ENCODE assay signal across 21 cellular contexts in the genomic region with DNA sequence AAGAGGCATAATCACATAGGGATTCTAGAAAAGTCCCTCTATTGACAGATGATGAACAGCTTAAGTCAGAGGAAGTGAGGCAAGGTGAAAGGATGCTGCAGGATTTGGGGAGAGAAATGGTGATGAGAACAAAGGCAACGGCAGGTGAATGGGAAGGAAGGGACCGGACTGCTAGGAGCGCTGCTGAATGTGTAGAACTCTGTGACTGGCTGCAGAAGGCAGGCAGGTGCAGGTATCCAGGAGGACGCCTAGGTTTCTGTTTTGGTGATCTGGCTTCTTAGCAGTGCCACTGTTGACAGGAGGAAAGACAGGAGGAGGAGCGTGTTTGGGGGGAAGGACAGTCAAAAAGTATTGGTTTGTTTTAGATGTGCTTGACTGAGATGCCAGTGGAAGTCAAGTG. TPM values are rescaled to one million over a fixed set of nuclear protein-coding genes. Genes with fewer than 3 reads are reported as not detected.
A peak's percentile ranks its signal among the peaks of the same experiment; 100 is the strongest.
DNase-seq lines count a peak whose midpoint lies in the region; ATAC-seq, FAIRE-seq and TF ChIP-seq lines count a peak whose summit lies in the region.
"Had no signal": no experiment of that assay in that cellular context is flagged by ENCODE, and none has a peak within 500 bp of the region (broad histone marks: within the 10 kb centered on the region; RNA-seq: fewer than 3 reads in every experiment).

No MANE protein-coding gene starts in this region.

- peak; percentile 50 for FAIRE-seq in bronchial epithelial cell (lab: Jason Lieb, UNC)
- FAIRE-seq: G401.6, GM12892, GM19239, H54, HepG2, HTR-8/SVneo had no signal

- TF ChIP-seq CTCF in bronchial epithelial cell (IDR thresholded peaks at IDR 0.05; ENCODE audit: insufficient read depth, low read length, severe bottlenecking): no peak

- H2AK5ac ChIP-seq in neuronal stem cell (ENCODE audit: low read depth, low read length): no peak overlapping the region

- H3K23ac ChIP-seq in neuronal stem cell (ENCODE audit: low read depth, low read length, poor library complexity): no peak overlapping the region

- H4K91ac ChIP-seq in neuronal stem cell (ENCODE audit: low read depth, low read length, poor library complexity): no peak overlapping the region

- no peak overlapping the region for H3K27ac Mint-ChIP-seq in activated naive CD4-positive, alpha-beta T cell treated with anti-CD3 and anti-CD28 coated beads, Interleukin-2, amount 50 U/mL, for 72 hours
- H3K27ac Mint-ChIP-seq in CD4-positive, alpha-beta memory T cell: peak overlapping the region in 1 of 7 donors; percentile 4
- H3K27ac Mint-ChIP-seq: CD8-positive, alpha-beta T cell had no signal

- POLR2A ChIA-PET in CD4-positive, alpha-beta memory T cell (lab: Charles Lee; ENCODE audit: partially characterized antibody): no interaction called here

- H3K36me3 ChIP-seq in bronchial epithelial cell (ENCODE audit: control insufficient read depth, insufficient read depth, low read length) (no peaks in the 10 kb centered on the region), neuronal stem cell (replicated peaks in 1 of 2; ENCODE audit: control insufficient read depth in 2 of 2, insufficient read depth in 2 of 2, low read length in 2 of 2) (peaks cover 0 to 3% of the 10 kb centered on the region in 2 donors)
- peaks cover 17% of the 10 kb centered on the region for H3K36me3 ChIP-seq in CD4-positive, alpha-beta memory T cell (ENCODE audit: insufficient read depth, low read length)
- H3K36me3 ChIP-seq: BLaER1 had no signal

- no peak overlapping the region for H4K8ac ChIP-seq in neuronal stem cell (ENCODE audit: low read depth, low read length)

- H3K36me3 Mint-ChIP-seq in activated naive CD4-positive, alpha-beta T cell treated with anti-CD3 and anti-CD28 coated beads, Interleukin-2, amount 50 U/mL, for 72 hours: peaks cover 0 to 17% of the 10 kb centered on the region in 2 donors
- peaks cover 68 to 74% of the 10 kb centered on the region in 2 donors for H3K36me3 Mint-ChIP-seq in CD4-positive, alpha-beta memory T cell

- ATAC-seq in left ventricle myocardium superior (peak; percentile 13), Right ventricle myocardium superior (ENCODE audit: poor library complexity) (no peak), GM18502 (IDR thresholded peaks at IDR 0.05; ENCODE audit: poor library complexity, unreplicated experiment) (no peak)
- no peak for ATAC-seq in activated naive CD4-positive, alpha-beta T cell treated with anti-CD3 and anti-CD28 coated beads, Interleukin-2, amount 50 U/mL, for 72 hours
- ATAC-seq: CD8-positive, alpha-beta T cell; HepG2 had no signal

- H3K14ac ChIP-seq in neuronal stem cell (ENCODE audit: low read length): peak overlapping the region; percentile 41

- H3K4me3 ChIP-seq in bronchial epithelial cell (ENCODE audit: low read depth, low read length) (no peak overlapping the region), neuronal stem cell (ENCODE audit: low read length in 2 of 2) (no peak overlapping the region)
- no peak overlapping the region for H3K4me3 ChIP-seq in CD4-positive, alpha-beta memory T cell (ENCODE audit: low read length in 2 of 2)
- H3K4me3 ChIP-seq: BLaER1 had no signal

- H2BK5ac ChIP-seq in neuronal stem cell (ENCODE audit: low read length): no peak overlapping the region

- H2BK15ac ChIP-seq in neuronal stem cell (ENCODE audit: low read length): no peak overlapping the region

- no peaks in the 10 kb centered on the region for H3K9me3 ChIP-seq in neuronal stem cell (replicated peaks in 1 of 2; ENCODE audit: control insufficient read depth in 2 of 2, insufficient read depth in 1 of 2, low read depth in 1 of 2, low read length in 2 of 2)
- H3K9me3 ChIP-seq in CD4-positive, alpha-beta memory T cell (ENCODE audit: control insufficient read depth in 1 of 2, low read length in 2 of 2): no peaks in the 10 kb centered on the region
- H3K9me3 ChIP-seq: BLaER1 had no signal

- H3K27ac ChIP-seq in neuronal stem cell (replicated peaks; ENCODE audit: low read length): no peak overlapping the region
- no peak overlapping the region for H3K27ac ChIP-seq in CD4-positive, alpha-beta memory T cell (ENCODE audit: low read depth, low read length)
- H3K27ac ChIP-seq: BLaER1 had no signal

- H2AFZ ChIP-seq in neuronal stem cell (ENCODE audit: low read length): no peak overlapping the region

- no peak overlapping the region for H2BK12ac ChIP-seq in neuronal stem cell (ENCODE audit: low read length)

- no peak overlapping the region for H3K9ac ChIP-seq in neuronal stem cell (ENCODE audit: low read depth, low read length, poor library complexity)
- H3K9ac ChIP-seq: BLaER1 had no signal

- no peak overlapping the region for H3K18ac ChIP-seq in neuronal stem cell (ENCODE audit: low read length)

- H3K4me1 Mint-ChIP-seq in CD4-positive, alpha-beta memory T cell: no peaks in the 10 kb centered on the region
- H3K4me1 Mint-ChIP-seq: CD14-positive monocyte had no signal

- no peak for DNase-seq in left ventricle myocardium superior
- no peak for DNase-seq in Right ventricle myocardium superior
- DNase-seq in bronchial epithelial cell (ENCODE audit: low read depth): no peak
- DNase-seq in neuronal stem cell (ENCODE audit: low spot score): no peak
- no peak for DNase-seq in activated naive CD4-positive, alpha-beta T cell treated with anti-CD3 and anti-CD28 coated beads, Interleukin-2, amount 50 U/mL, for 72 hours (ENCODE audit: low spot score in 2 of 2)
- DNase-seq in CD4-positive, alpha-beta memory T cell: no peak
- DNase-seq: 8988T; Calu3; CD8-positive, alpha-beta T cell; HCEC 1CT; KBM-7 had no signal

- peaks cover 0 to 5% of the 10 kb centered on the region in 2 donors for H3K9me3 Mint-ChIP-seq in activated naive CD4-positive, alpha-beta T cell treated with anti-CD3 and anti-CD28 coated beads, Interleukin-2, amount 50 U/mL, for 72 hours
- peaks cover 0 to 3% (median 0%) of the 10 kb centered on the region in 8 donors for H3K9me3 Mint-ChIP-seq in CD4-positive, alpha-beta memory T cell
- H3K9me3 Mint-ChIP-seq: CD14-positive monocyte; CD8-positive, alpha-beta T cell had no signal

- intact Hi-C loops in left ventricle myocardium superior (cut with micrococcal nuclease) (no loop called here), Right ventricle myocardium superior (cut with DNase I) (no loop called here)
- intact Hi-C loops in CD4-positive, alpha-beta memory T cell (cut with micrococcal nuclease): no loop called here

- no peaks in the 10 kb centered on the region for H3K79me1 ChIP-seq in neuronal stem cell (ENCODE audit: low read depth, low read length)

- no peak overlapping the region for H2BK120ac ChIP-seq in neuronal stem cell (ENCODE audit: low read depth, low read length)

- no peaks in the 10 kb centered on the region for H3K27me3 ChIP-seq in bronchial epithelial cell (ENCODE audit: control insufficient read depth, insufficient read depth, low read length)
- H3K27me3 ChIP-seq in neuronal stem cell (ENCODE audit: control insufficient read depth in 3 of 3, insufficient read depth in 3 of 3, low read depth in 1 of 3, low read length in 3 of 3): no peaks in the 10 kb centered on the region
- H3K27me3 ChIP-seq in CD4-positive, alpha-beta memory T cell (ENCODE audit: insufficient read depth, low read length): no peaks in the 10 kb centered on the region
- H3K27me3 ChIP-seq: BLaER1 had no signal

- H3K4me2 ChIP-seq in neuronal stem cell (ENCODE audit: insufficient read depth, low read length, poor library complexity, severe bottlenecking): no peak overlapping the region
- H3K4me2 ChIP-seq: BLaER1 had no signal

- no peaks in the 10 kb centered on the region for H3K27me3 Mint-ChIP-seq in CD4-positive, alpha-beta memory T cell
- H3K27me3 Mint-ChIP-seq: IgD-negative memory B cell had no signal

- H3K4me1 ChIP-seq in neuronal stem cell (ENCODE audit: control insufficient read depth in 2 of 2, insufficient read depth in 1 of 2, low read depth in 1 of 2, low read length in 2 of 2): peaks cover 5 to 6% of the 10 kb centered on the region in 2 donors
- no peaks in the 10 kb centered on the region for H3K4me1 ChIP-seq in CD4-positive, alpha-beta memory T cell (ENCODE audit: insufficient read depth, low read length)
- H3K4me1 ChIP-seq: BLaER1 had no signal

- no CpG with 5 or more reads among the region's 5 CpGs for WGBS in neuronal stem cell (ENCODE audit: extremely low coverage in 2 of 2, insufficient read length in 2 of 2, insufficient replicate concordance in 1 of 2), 2 donors

- CTCF ChIA-PET in CD4-positive, alpha-beta memory T cell (lab: Charles Lee; ENCODE audit: partially characterized antibody): no interaction called here

- no peak overlapping the region for H3K4ac ChIP-seq in neuronal stem cell (ENCODE audit: low read length)

- no peak overlapping the region for H3K4me3 Mint-ChIP-seq in CD4-positive, alpha-beta memory T cell
- H3K4me3 Mint-ChIP-seq: CD14-positive monocyte; CD8-positive, alpha-beta T cell; IgD-negative memory B cell had no signal

RNA-seq across cellular contexts. Expression of a gene that starts 58.4 kb away (rescaled TPM):
- total RNA-seq in left ventricle myocardium superior: 72.2 TPM
- 60.3 TPM for total RNA-seq in Right ventricle myocardium superior
- 2.9 and 7.2 TPM in 2 replicates for total RNA-seq in bronchial epithelial cell
- 27.7 TPM for polyA plus RNA-seq in neuronal stem cell (2013, experiment 1 of 2)
- polyA plus RNA-seq in neuronal stem cell (2013, experiment 2 of 2): 26.3 TPM
- total RNA-seq in activated naive CD4-positive, alpha-beta T cell treated with anti-CD3 and anti-CD28 coated beads, Interleukin-2, amount 50 U/mL, for 72 hours: 1 to 10 TPM; 7.2 to 9.1 TPM
- total RNA-seq in CD4-positive, alpha-beta memory T cell: 1 to 10 TPM in 1 of 2 experiments, under 1 TPM in 1; 0.30 to 1.5 TPM
- 1 to 10 TPM in 1 of 2 donors, not detected in 1; 1.9 TPM for polyA plus RNA-seq in CD4-positive, alpha-beta memory T cell
